In genomic region chr18:3603460-3604259, GRCh38 we compare ENCODE assay signal across 8 cellular contexts.
A peak's percentile ranks its signal among the peaks of the same experiment; 100 is the strongest.
DNase-seq lines count a peak whose midpoint lies in the region; ATAC-seq and TF ChIP-seq lines count a peak whose summit lies in the region.

No MANE protein-coding gene starts in this region.

- H3K27me3 ChIP-seq in GM23248 (replicated peaks; ENCODE audit: insufficient read depth) (no peaks in the 10 kb centered on the region), ascending aorta (no peaks in the 10 kb centered on the region)

- ATAC-seq in HG03342 (IDR thresholded peaks at IDR 0.05; ENCODE audit: unreplicated experiment): no peak

- H3K9me2 ChIP-seq in GM23248 (ENCODE audit: insufficient read depth): no peaks in the 10 kb centered on the region

- H4K20me1 ChIP-seq in GM23248 (ENCODE audit: insufficient read depth): no peaks in the 10 kb centered on the region

- peak overlapping the region; percentile 32 for H3K4me3 ChIP-seq in AG09309 (ENCODE audit: control insufficient read depth, low read depth, low read length)
- peak overlapping the region; percentile 73 for H3K4me3 ChIP-seq in GM23248
- H3K4me3 ChIP-seq in ascending aorta: peak overlapping the region; percentile 54 to 69

- H3K36me3 ChIP-seq in GM23248 (ENCODE audit: low read depth): no peaks in the 10 kb centered on the region
- H3K36me3 ChIP-seq in ascending aorta: no peaks in the 10 kb centered on the region

- peaks cover 43% of the 10 kb centered on the region for H3K4me1 ChIP-seq in GM23248 (ENCODE audit: insufficient read depth)
- H3K4me1 ChIP-seq in ascending aorta: peaks cover 7 to 24% of the 10 kb centered on the region in 2 donors

- 5% methylated on average over 12 of the region's 12 CpGs for WGBS in GM23248 (ENCODE audit: low coverage in 1 of 2, low lambda C conversion rate in 2 of 2, missing lambda C conversion rate in 2 of 2), 2 experiments

- H3K27ac ChIP-seq in GM23248: peak overlapping the region; percentile 100
- peak overlapping the region; percentile 94 to 95 for H3K27ac ChIP-seq in ascending aorta

- intact Hi-C loops in ascending aorta (cut with DNase I): loop anchor here (1.0 to 10.0 kb wide), 4 partner anchors 8 to 311 kb away; no protein-coding TSS in a partner anchor

- no peak overlapping the region for H2AFZ ChIP-seq in GM23248

- peak overlapping the region; percentile 93 for H3K4me2 ChIP-seq in GM23248 (ENCODE audit: unreplicated experiment)

- peak overlapping the region; percentile 95 for H3K9ac ChIP-seq in GM23248

- peak; percentile 98 for DNase-seq in AG09309 (ENCODE audit: low read depth)
- DNase-seq in GM23248: peak; percentile 98
- peak; percentile 79 for DNase-seq in NCI-H82 treated with DMSO at 0.1 percent for 48 hours (lab: John Stamatoyannopoulos, UW; ENCODE audit: unreplicated experiment)
- no peak for DNase-seq in ascending aorta (ENCODE audit: low spot score in 2 of 2)
- peak; percentile 69 for DNase-seq in hepatic stellate cell (ENCODE audit: low spot score)
- DNase-seq in retina: peak; percentile 60
- no peak for DNase-seq in effector CD8-positive, alpha-beta T cell (lab: John Stamatoyannopoulos, UW)

- H3K9me3 ChIP-seq in GM23248 (ENCODE audit: low read depth) (no peaks in the 10 kb centered on the region), ascending aorta (no peaks in the 10 kb centered on the region)

- H3K79me2 ChIP-seq in GM23248 (ENCODE audit: insufficient read depth): peaks cover 19% of the 10 kb centered on the region

- peaks cover 65% of the 10 kb centered on the region for H3F3A ChIP-seq in GM23248 (ENCODE audit: insufficient read depth)

- in situ Hi-C loops in GM23248 (cut with MboI): no loop called here

- TF ChIP-seq CTCF in AG09309 (IDR thresholded peaks at IDR 0.05; ENCODE audit: control insufficient read depth, insufficient read depth, low read depth, low read length, missing control alignments) (no peak), ascending aorta (IDR thresholded peaks at IDR 0.05) (no peak)

Comparison
In these comparisons a context has a peak if more than half of its experiments do, and no peak if none do; other contexts are left out.
1. DNase-seq: peak in AG09309 (single experiment), GM23248 (single experiment), NCI-H82 treated with DMSO at 0.1 percent for 48 hours (single experiment), hepatic stellate cell (single experiment) and retina (single experiment); none in ascending aorta (0 of 2) and effector CD8-positive, alpha-beta T cell (single experiment).
2. Peak in every context shown above with its lines, with median percentiles within 50 percentile points of each other: H3K4me3 ChIP-seq.